In the genomic region with DNA sequence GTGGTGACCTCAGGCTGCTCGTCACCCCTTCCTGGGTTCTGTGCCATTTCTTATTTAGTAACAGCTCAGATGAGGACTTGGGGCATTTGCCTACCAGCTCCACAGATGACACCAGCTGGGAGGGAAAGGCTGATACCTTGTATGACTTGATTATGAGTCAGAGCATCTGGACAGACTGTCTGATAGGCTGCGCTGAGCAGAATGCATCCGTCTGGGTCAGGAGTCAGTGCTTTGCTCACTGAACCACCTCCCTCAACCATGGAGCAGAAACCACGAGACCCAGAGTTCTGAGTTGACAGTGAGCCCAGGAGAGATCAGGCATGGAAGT, we compare ENCODE assay signal across 8 cellular contexts. TPM values are rescaled to one million over a fixed set of nuclear protein-coding genes. Genes with fewer than 3 reads are reported as not detected.
A peak's percentile ranks its signal among the peaks of the same experiment; 100 is the strongest.
DNase-seq lines count a peak whose midpoint lies in the region; ATAC-seq, FAIRE-seq and TF ChIP-seq lines count a peak whose summit lies in the region.

No MANE protein-coding gene starts in this region.

- no peaks in the 10 kb centered on the region for H3K36me3 ChIP-seq in adipocyte (ENCODE audit: control insufficient read depth, insufficient read depth, low read length, severe bottlenecking)

- no peak overlapping the region for H3K4me3 ChIP-seq in adipocyte (ENCODE audit: low read length)

- FAIRE-seq in D721Med (lab: Jason Lieb, UNC) = no peak

- H3K9me3 ChIP-seq in adipocyte (ENCODE audit: control insufficient read depth, low read length) = no peaks in the 10 kb centered on the region

- no peak for TF ChIP-seq CTCF in D721Med (IDR thresholded peaks at IDR 0.05; ENCODE audit: insufficient read depth, missing control alignments)

- peaks cover 16% of the 10 kb centered on the region for H3K27me3 ChIP-seq in adipocyte (replicated peaks; ENCODE audit: control insufficient read depth, insufficient read depth, low read length)

- peaks cover 9% of the 10 kb centered on the region for H3K4me1 ChIP-seq in adipocyte (ENCODE audit: control insufficient read depth, insufficient read depth, low read length)

- peak; percentile 71 for DNase-seq in DMS53 treated with DMSO at 0.1 percent for 48 hours (lab: John Stamatoyannopoulos, UW; ENCODE audit: unreplicated experiment)
- peak; percentile 75 for DNase-seq in adipocyte (ENCODE audit: low read depth)
- peak; percentile 73 for DNase-seq in mucosa of gallbladder (ENCODE audit: low spot score)
- no peak for DNase-seq in pons (ENCODE audit: low spot score)
- no peak for DNase-seq in retina
- DNase-seq in D721Med (ENCODE audit: insufficient read length, low spot score) = no peak
- DNase-seq in DMS79 treated with DMSO at 0.1 percent for 48 hours (lab: John Stamatoyannopoulos, UW) = no peak

- no peak overlapping the region for H3K9ac ChIP-seq in adipocyte (ENCODE audit: low read length)

- ATAC-seq in HG03565 (IDR thresholded peaks at IDR 0.05; ENCODE audit: unreplicated experiment) = peak; percentile 71

RNA-seq across cellular contexts. Expression of a gene that starts 6.8 kb away (rescaled TPM):
- 193 TPM for total RNA-seq in mucosa of gallbladder

Comparison
In these comparisons a context has a peak if more than half of its experiments do, and no peak if none do; other contexts are left out.
1. DNase-seq: peak in DMS53 treated with DMSO at 0.1 percent for 48 hours (single experiment), adipocyte (single experiment) and mucosa of gallbladder (single experiment); none in pons (single experiment), retina (single experiment), D721Med (single experiment) and DMS79 treated with DMSO at 0.1 percent for 48 hours (single experiment).